8 cellular contexts compared by ENCODE assay signal in the genomic region with DNA sequence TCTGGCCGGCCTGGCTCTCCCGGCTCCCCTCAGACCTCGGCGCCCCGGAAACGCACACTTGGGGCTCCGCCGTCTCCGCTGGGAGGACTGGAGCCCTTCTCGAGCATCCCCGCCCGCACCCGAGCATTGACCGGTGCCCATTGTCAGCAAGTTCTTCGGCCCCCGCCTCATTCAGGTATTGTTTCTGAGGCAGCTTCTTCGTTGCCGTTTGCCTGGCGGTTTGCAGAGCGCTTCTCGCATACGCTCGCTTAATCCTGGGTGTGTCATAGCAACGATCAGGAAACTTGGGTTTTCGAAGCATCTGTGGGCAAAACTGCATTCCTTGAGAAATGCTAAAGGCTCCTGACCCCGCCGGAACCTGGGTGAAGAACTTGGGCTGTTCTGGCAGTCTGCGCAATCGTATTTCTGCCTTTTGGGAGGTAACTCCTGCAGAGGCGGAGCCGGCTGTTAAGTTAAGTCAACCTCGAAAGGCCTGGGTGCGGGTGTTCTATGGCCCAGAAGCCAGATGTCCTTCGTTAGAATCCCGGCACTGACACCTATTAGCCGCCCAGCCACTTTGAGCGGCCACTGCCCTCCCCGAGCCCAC. TPM values are rescaled to one million over a fixed set of nuclear protein-coding genes. Genes with fewer than 3 reads are reported as not detected.
DNase-seq lines count a peak whose midpoint lies in the region; ATAC-seq and TF ChIP-seq lines count a peak whose summit lies in the region.

No MANE protein-coding gene starts in this region.

- peak overlapping the region; percentile 88 for H3K4me3 Mint-ChIP-seq in activated CD8-positive, alpha-beta T cell treated with anti-CD3 and anti-CD28 coated beads for 36 hours
- peak overlapping the region; percentile 81 for H3K4me3 Mint-ChIP-seq in natural killer cell

- no peaks in the 10 kb centered on the region for H3K9me3 Mint-ChIP-seq in activated CD8-positive, alpha-beta T cell treated with anti-CD3 and anti-CD28 coated beads for 36 hours
- no peaks in the 10 kb centered on the region for H3K9me3 Mint-ChIP-seq in natural killer cell

- peak overlapping the region; percentile 68 for H2AFZ ChIP-seq in fibroblast of lung (ENCODE audit: low read length)

- H3K9ac ChIP-seq in fibroblast of lung (ENCODE audit: insufficient read depth, low read length), result peak overlapping the region; percentile 91

- no peak for TF ChIP-seq CTCF in activated CD8-positive, alpha-beta T cell treated with anti-CD3 and anti-CD28 coated beads for 36 hours (IDR thresholded peaks at IDR 0.05)
- no peak for TF ChIP-seq CTCF in fibroblast of lung (conservative IDR thresholded peaks at IDR 0.05 in 1 of 2, IDR thresholded peaks at IDR 0.05 in 1 of 2; ENCODE audit: low read depth in 1 of 2, low read length in 2 of 2)
- TF ChIP-seq CTCF in natural killer cell (IDR thresholded peaks at IDR 0.05), result no peak

- H3K27ac Mint-ChIP-seq in activated CD8-positive, alpha-beta T cell treated with anti-CD3 and anti-CD28 coated beads for 36 hours, result peak overlapping the region; percentile 72
- H3K27ac Mint-ChIP-seq in natural killer cell, result peak overlapping the region; percentile 67 to 93

- peaks cover 48% of the 10 kb centered on the region for H3K79me2 ChIP-seq in fibroblast of lung (ENCODE audit: control insufficient read depth, insufficient read depth, low read length)

- no peaks in the 10 kb centered on the region for H3K27me3 Mint-ChIP-seq in activated CD8-positive, alpha-beta T cell treated with anti-CD3 and anti-CD28 coated beads for 36 hours
- H3K27me3 Mint-ChIP-seq in natural killer cell (ENCODE audit: low read depth in 2 of 2), result no peaks in the 10 kb centered on the region

- H3K27ac ChIP-seq in fibroblast of lung (ENCODE audit: insufficient read depth, low read length) (peak overlapping the region; percentile 71), substantia nigra (ENCODE audit: low read depth, low read length, poor library complexity, severe bottlenecking) (peak overlapping the region; percentile 48)

- H3K4me2 ChIP-seq in fibroblast of lung (ENCODE audit: extremely low read depth, insufficient read depth, low read length), result peak overlapping the region; percentile 95

- H3K4me3 ChIP-seq in fibroblast of lung (replicated peaks in 1 of 4; ENCODE audit: control extremely low read depth in 1 of 4, insufficient read depth in 1 of 4, low read depth in 3 of 4, low read length in 4 of 4), result peak overlapping the region; percentile 73 to 95 (median 82)

- no peaks in the 10 kb centered on the region for H3K9me3 ChIP-seq in fibroblast of lung (ENCODE audit: control insufficient read depth, insufficient read depth, low read depth, low read length)

- no peaks in the 10 kb centered on the region for H3K4me1 ChIP-seq in fibroblast of lung (ENCODE audit: control insufficient read depth, extremely low read depth, insufficient read depth, low read length)

- no peaks in the 10 kb centered on the region for H4K20me1 ChIP-seq in fibroblast of lung (ENCODE audit: control insufficient read depth, extremely low read depth, insufficient read depth, low read length)

- POLR2A ChIA-PET in activated CD8-positive, alpha-beta T cell treated with anti-CD3 and anti-CD28 coated beads for 36 hours (lab: Charles Lee), result interaction anchor here (1.0 to 1.3 kb wide), 2 partner anchors 15 to 28 kb away, joined by 3 to 12 read pairs; a partner anchor contains a TSS

- H3K36me3 ChIP-seq in fibroblast of lung (ENCODE audit: control insufficient read depth, insufficient read depth, low read length), result no peaks in the 10 kb centered on the region

- peaks cover 9% of the 10 kb centered on the region for H3K36me3 Mint-ChIP-seq in activated CD8-positive, alpha-beta T cell treated with anti-CD3 and anti-CD28 coated beads for 36 hours (ENCODE audit: low read depth)
- no peaks in the 10 kb centered on the region for H3K36me3 Mint-ChIP-seq in natural killer cell

- peaks cover 48% of the 10 kb centered on the region for H3K4me1 Mint-ChIP-seq in activated CD8-positive, alpha-beta T cell treated with anti-CD3 and anti-CD28 coated beads for 36 hours (ENCODE audit: low read depth)
- H3K4me1 Mint-ChIP-seq in natural killer cell, result peaks cover 35 to 45% of the 10 kb centered on the region in 2 donors

- H3K27me3 ChIP-seq in fibroblast of lung (ENCODE audit: control insufficient read depth, insufficient read depth, low read length), result no peaks in the 10 kb centered on the region

- intact Hi-C loops in activated CD8-positive, alpha-beta T cell treated with anti-CD3 and anti-CD28 coated beads for 36 hours (cut with micrococcal nuclease), result loop anchor here (2.0 to 5.0 kb wide), 2 partner anchors 29 to 138 kb away; a partner anchor contains a TSS
- intact Hi-C loops in natural killer cell (cut with micrococcal nuclease), result loop anchor here (1.0 to 2.0 kb wide), 2 partner anchors 27 to 829 kb away; a partner anchor contains a TSS

- CTCF ChIA-PET in activated CD8-positive, alpha-beta T cell treated with anti-CD3 and anti-CD28 coated beads for 36 hours (lab: Charles Lee), result no interaction called here

- DNase-seq in NCI-H2196 (lab: John Stamatoyannopoulos, UW; ENCODE audit: unreplicated experiment) (peak; percentile 3), NCI-H2196 treated with DMSO at 0.1 percent for 48 hours (lab: John Stamatoyannopoulos, UW; ENCODE audit: unreplicated experiment) (no peak), NCI-H2227 treated with DMSO at 0.1 percent for 48 hours (lab: John Stamatoyannopoulos, UW) (peak; percentile 26), fibroblast of lung (ENCODE audit: low read depth in 2 of 2) (peak; percentile 55 to 57), natural killer cell (no peak), substantia nigra (lab: John Stamatoyannopoulos, UW) (peak in 23 of 49 donors; percentile 3 to 76 (median 40))
- DNase-seq in activated CD8-positive, alpha-beta T cell treated with anti-CD3 and anti-CD28 coated beads for 36 hours, result peak; percentile 54

- ATAC-seq in HG02840 (IDR thresholded peaks at IDR 0.05; ENCODE audit: low FRiP score, unreplicated experiment) (peak; percentile 31), natural killer cell (peak; percentile 3 to 11 (median 4))
- peak; percentile 9 for ATAC-seq in activated CD8-positive, alpha-beta T cell treated with anti-CD3 and anti-CD28 coated beads for 36 hours

RNA-seq across cellular contexts. Expression of a gene that starts 0.5 kb away (rescaled TPM):
- total RNA-seq in activated CD8-positive, alpha-beta T cell treated with anti-CD3 and anti-CD28 coated beads for 36 hours, result 10 to 100 TPM; 21.8 to 21.9 TPM
- total RNA-seq in fibroblast of lung, result 27.7 and 30.2 TPM in 2 replicates
- 41.6 and 45.5 TPM in 2 replicates for polyA plus RNA-seq in fibroblast of lung
- 28.1 and 32.0 TPM in 2 replicates for polyA plus RNA-seq in fibroblast of lung (2012)
- 0.71 and 2.6 TPM in 2 replicates for polyA minus RNA-seq in fibroblast of lung (ENCODE audit: low replicate concordance)
- 10 to 100 TPM in 1 of 3 donors, 1 to 10 TPM in 2; 6.6 to 11.8 (median 7.9) TPM for total RNA-seq in natural killer cell

RNA-seq across cellular contexts. Expression of a gene that starts 0.7 kb away (rescaled TPM):
- total RNA-seq in activated CD8-positive, alpha-beta T cell treated with anti-CD3 and anti-CD28 coated beads for 36 hours, result 10 to 100 TPM; 12.9 to 13.3 TPM
- total RNA-seq in fibroblast of lung, result 23.9 and 30.9 TPM in 2 replicates
- 15.0 and 17.6 TPM in 2 replicates for polyA plus RNA-seq in fibroblast of lung
- polyA plus RNA-seq in fibroblast of lung (2012), result 9.3 and 10.0 TPM in 2 replicates
- 23.3 and 24.1 TPM in 2 replicates for polyA minus RNA-seq in fibroblast of lung (ENCODE audit: low replicate concordance)
- total RNA-seq in natural killer cell, result 10 to 100 TPM; 34.8 to 45.6 (median 35.8) TPM

RNA-seq across cellular contexts. Expression of a gene that starts 28.1 kb away (rescaled TPM):
- 1 to 10 TPM; 1.2 to 1.7 TPM for total RNA-seq in activated CD8-positive, alpha-beta T cell treated with anti-CD3 and anti-CD28 coated beads for 36 hours
- total RNA-seq in fibroblast of lung (0.77 and 1.2 TPM in 2 replicates), natural killer cell (not detected)
- polyA plus RNA-seq in fibroblast of lung, result 0.39 and 0.44 TPM in 2 replicates
- 0.14 and 0.16 TPM in 2 replicates for polyA plus RNA-seq in fibroblast of lung (2012)
- not detected in 2 replicates for polyA minus RNA-seq in fibroblast of lung (ENCODE audit: low replicate concordance)

Comparison
In these comparisons a context has a peak if more than half of its experiments do, and no peak if none do; other contexts are left out.
1. DNase-seq: peak in NCI-H2196 (single experiment), NCI-H2227 treated with DMSO at 0.1 percent for 48 hours (single experiment), activated CD8-positive, alpha-beta T cell treated with anti-CD3 and anti-CD28 coated beads for 36 hours (single experiment) and fibroblast of lung (2 of 2); none in NCI-H2196 treated with DMSO at 0.1 percent for 48 hours (single experiment) and natural killer cell (single experiment).
2. Peak in every context shown above with its lines, with median percentiles within 50 percentile points of each other: ATAC-seq.